In genomic region chr6:33589723-33590530, GRCh38 we compare ENCODE assay signal across 8 cellular contexts. TPM values are rescaled to one million over a fixed set of nuclear protein-coding genes. Genes with fewer than 3 reads are reported as not detected.
DNase-seq lines count a peak whose midpoint lies in the region; ATAC-seq and TF ChIP-seq lines count a peak whose summit lies in the region.

No MANE protein-coding gene starts in this region.

- no peaks in the 10 kb centered on the region for H3F3A ChIP-seq in neural cell (ENCODE audit: insufficient read depth, low read length, poor library complexity, severe bottlenecking)

- in situ Hi-C loops in ACHN (cut with HindIII; ENCODE audit: low pct_ligation_motif_present, low pct_unique_long_range_greater_than_20kb, low sequenced_read_pairs), result no loop called here

- H3K9ac ChIP-seq in neural cell (ENCODE audit: low read length), result no peak overlapping the region

- TF ChIP-seq EP300 in neural cell (conservative IDR thresholded peaks at IDR 0.05; ENCODE audit: poor library complexity, severe bottlenecking), result no peak

- ATAC-seq in HG03095 (IDR thresholded peaks at IDR 0.05; ENCODE audit: unreplicated experiment), result no peak

- DNase-seq in ACHN (peak; percentile 95), GM06990 (ENCODE audit: extremely low read depth, insufficient read length) (peak; percentile 69), MV-4-11 (lab: John Stamatoyannopoulos, UW) (peak; percentile 8), fibroblast of pulmonary artery (ENCODE audit: low read depth) (peak; percentile 70), posterior vena cava (ENCODE audit: low spot score) (no peak)
- peak; percentile 76 for DNase-seq in activated CD8-positive, alpha-beta memory T cell treated with anti-CD3 and anti-CD28 coated beads for 24 hours

- intact Hi-C loops in posterior vena cava (cut with DNase I), result loop anchor here (5.0 to 10.0 kb wide), 4 partner anchors 82 to 565 kb away; no protein-coding TSS in a partner anchor

- TF ChIP-seq CTCF in GM06990 (IDR thresholded peaks at IDR 0.05; ENCODE audit: insufficient read depth, low read length, poor library complexity, severe bottlenecking), result peak; percentile 96
- peak; percentile 99 for TF ChIP-seq CTCF in fibroblast of pulmonary artery (IDR thresholded peaks at IDR 0.05; ENCODE audit: low read length, missing control alignments)
- TF ChIP-seq CTCF in neural cell (IDR thresholded peaks at IDR 0.05; ENCODE audit: poor library complexity, severe bottlenecking), result no peak

- H3K9me3 ChIP-seq in neural cell (ENCODE audit: low read length), result no peaks in the 10 kb centered on the region

- no peaks in the 10 kb centered on the region for H3K79me2 ChIP-seq in neural cell (replicated peaks; ENCODE audit: insufficient read depth, low read length)

- H3K4me3 ChIP-seq in GM06990 (replicated peaks; ENCODE audit: low read depth, low read length) (no peak overlapping the region), fibroblast of pulmonary artery (replicated peaks; ENCODE audit: low read depth, low read length) (no peak overlapping the region), neural cell (ENCODE audit: low read length) (no peak overlapping the region)

- H2AFZ ChIP-seq in neural cell (ENCODE audit: low read depth, low read length), result no peak overlapping the region

- H3K27ac ChIP-seq in neural cell (ENCODE audit: low read length), result no peak overlapping the region

- H3K36me3 ChIP-seq in GM06990 (ENCODE audit: control insufficient read depth, insufficient read depth, low read length), result no peaks in the 10 kb centered on the region
- no peaks in the 10 kb centered on the region for H3K36me3 ChIP-seq in neural cell (ENCODE audit: insufficient read depth, low read length)

- H3K27me3 ChIP-seq in GM06990 (replicated peaks; ENCODE audit: control insufficient read depth, insufficient read depth, low read length) (no peaks in the 10 kb centered on the region), neural cell (ENCODE audit: insufficient read depth, low read depth, low read length) (no peaks in the 10 kb centered on the region)

- no peaks in the 10 kb centered on the region for H4K20me1 ChIP-seq in neural cell (ENCODE audit: insufficient read depth)

- TF ChIP-seq RAD21 in neural cell (conservative IDR thresholded peaks at IDR 0.05), result no peak

- H3K9me2 ChIP-seq in neural cell (ENCODE audit: insufficient read depth, low read length), result no peaks in the 10 kb centered on the region

- no peak overlapping the region for H3K4me2 ChIP-seq in neural cell (ENCODE audit: low read length)

TF ChIP-seq in neural cell, 6 proteins besides CTCF, POLR2A, EP300 and RAD21:
- TF ChIP-seq, protein P1, sequence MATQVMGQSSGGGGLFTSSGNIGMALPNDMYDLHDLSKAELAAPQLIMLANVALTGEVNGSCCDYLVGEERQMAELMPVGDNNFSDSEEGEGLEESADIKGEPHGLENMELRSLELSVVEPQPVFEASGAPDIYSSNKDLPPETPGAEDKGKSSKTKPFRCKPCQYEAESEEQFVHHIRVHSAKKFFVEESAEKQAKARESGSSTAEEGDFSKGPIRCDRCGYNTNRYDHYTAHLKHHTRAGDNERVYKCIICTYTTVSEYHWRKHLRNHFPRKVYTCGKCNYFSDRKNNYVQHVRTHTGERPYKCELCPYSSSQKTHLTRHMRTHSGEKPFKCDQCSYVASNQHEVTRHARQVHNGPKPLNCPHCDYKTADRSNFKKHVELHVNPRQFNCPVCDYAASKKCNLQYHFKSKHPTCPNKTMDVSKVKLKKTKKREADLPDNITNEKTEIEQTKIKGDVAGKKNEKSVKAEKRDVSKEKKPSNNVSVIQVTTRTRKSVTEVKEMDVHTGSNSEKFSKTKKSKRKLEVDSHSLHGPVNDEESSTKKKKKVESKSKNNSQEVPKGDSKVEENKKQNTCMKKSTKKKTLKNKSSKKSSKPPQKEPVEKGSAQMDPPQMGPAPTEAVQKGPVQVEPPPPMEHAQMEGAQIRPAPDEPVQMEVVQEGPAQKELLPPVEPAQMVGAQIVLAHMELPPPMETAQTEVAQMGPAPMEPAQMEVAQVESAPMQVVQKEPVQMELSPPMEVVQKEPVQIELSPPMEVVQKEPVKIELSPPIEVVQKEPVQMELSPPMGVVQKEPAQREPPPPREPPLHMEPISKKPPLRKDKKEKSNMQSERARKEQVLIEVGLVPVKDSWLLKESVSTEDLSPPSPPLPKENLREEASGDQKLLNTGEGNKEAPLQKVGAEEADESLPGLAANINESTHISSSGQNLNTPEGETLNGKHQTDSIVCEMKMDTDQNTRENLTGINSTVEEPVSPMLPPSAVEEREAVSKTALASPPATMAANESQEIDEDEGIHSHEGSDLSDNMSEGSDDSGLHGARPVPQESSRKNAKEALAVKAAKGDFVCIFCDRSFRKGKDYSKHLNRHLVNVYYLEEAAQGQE (IDR thresholded peaks at IDR 0.05; ENCODE audit: borderline replicate concordance), result no peak
- peak; percentile 31 for TF ChIP-seq SMC3 (conservative IDR thresholded peaks at IDR 0.05; ENCODE audit: poor library complexity)
- TF ChIP-seq TAF1 (IDR thresholded peaks at IDR 0.05; ENCODE audit: low read depth), result no peak
- no peak for TF ChIP-seq POLR2AphosphoS5 (IDR thresholded peaks at IDR 0.05)
- no peak for TF ChIP-seq MXI1 (conservative IDR thresholded peaks at IDR 0.05; ENCODE audit: poor library complexity, severe bottlenecking)
- TF ChIP-seq EZH2 (IDR thresholded peaks at IDR 0.05; ENCODE audit: borderline replicate concordance, insufficient read depth, low read length, poor library complexity, severe bottlenecking), result no peak

RNA-seq across cellular contexts. Expression of gene BAK1, which starts 9.9 kb away (rescaled TPM):
- polyA plus RNA-seq in neural cell, result 15.4 and 21.9 TPM in 2 replicates
- 9.3 and 9.7 TPM in 2 replicates for polyA minus RNA-seq in neural cell
- total RNA-seq in posterior vena cava, result 10 to 100 TPM; 12.4 to 17.7 TPM

RNA-seq across cellular contexts. Expression of gene ITPR3, which starts 31.2 kb away (rescaled TPM):
- 0.11 and 0.16 TPM in 2 replicates for polyA plus RNA-seq in neural cell
- 0.23 and 0.24 TPM in 2 replicates for polyA minus RNA-seq in neural cell
- 10 to 100 TPM; 15.6 to 17.1 TPM for total RNA-seq in posterior vena cava
